21 cellular contexts compared by ENCODE assay signal in the genomic region with DNA sequence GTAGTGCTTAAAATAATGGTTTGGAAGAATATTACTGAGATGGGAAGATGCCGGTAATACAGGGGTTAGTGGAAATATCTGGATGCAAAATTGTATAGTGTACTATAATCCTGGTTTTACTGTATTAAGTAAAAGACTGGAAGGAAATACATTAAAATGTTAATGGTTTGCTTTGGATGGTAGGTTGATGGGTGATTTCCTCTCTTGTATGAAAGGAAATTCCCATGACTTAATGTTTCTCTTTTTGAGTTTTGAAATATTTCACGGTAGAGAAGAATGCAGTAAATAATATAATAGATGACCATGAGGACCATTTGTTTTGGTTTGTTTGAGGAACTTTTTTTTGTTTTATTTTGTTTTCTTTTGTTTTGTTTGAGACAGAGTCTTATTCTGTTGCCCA.
"Had no signal": no experiment of that assay in that cellular context is flagged by ENCODE, and none has a peak within 500 bp of the region (broad histone marks: within the 10 kb centered on the region; RNA-seq: fewer than 3 reads in every experiment).

No MANE protein-coding gene starts in this region.

- DNase-seq: activated B cell treated with CpG ODN at 0.5 μM for 24 hours; activated CD4-positive, alpha-beta T cell treated with anti-CD3 and anti-CD28 coated beads, Interleukin-2, amount 10 ng/mL, durations not matched to agents 24 days and 14 days; activated naive CD4-positive, alpha-beta T cell treated with anti-CD3 and anti-CD28 coated beads, Interleukin-2, amount 10 ng/mL, durations not matched to agents 7 days and 5 days; endodermal cell; esophagus squamous epithelium; foreskin fibroblast; head of caudate nucleus; natural killer cell; nucleus accumbens; SHP77; stimulated activated CD4-positive, alpha-beta T cell treated with anti-CD3 and anti-CD28 coated beads, Interleukin-15, amount 100 ng/mL, for 24 hours; stimulated activated CD4-positive, alpha-beta T cell treated with anti-CD3 and anti-CD28 coated beads, Interleukin-4, amount 100 ng/mL, for 24 hours; stimulated activated naive CD8-positive, alpha-beta T cell treated with anti-CD3 and anti-CD28 coated beads, Interleukin-15, amount 100 ng/mL, for 72 hours; T-helper 2 cell; upper lobe of right lung had no signal

- H3K27ac Mint-ChIP-seq: activated B cell treated with CpG ODN at 0.5 μM for 24 hours; activated CD4-positive, alpha-beta T cell treated with anti-CD3 and anti-CD28 coated beads, Interleukin-2, amount 10 ng/mL, durations not matched to agents 24 days and 14 days; activated naive CD4-positive, alpha-beta T cell treated with anti-CD3 and anti-CD28 coated beads, Interleukin-2, amount 10 ng/mL, durations not matched to agents 7 days and 5 days; activated T-helper 17 cell treated with anti-CD3 and anti-CD28 coated beads, Interleukin-2, amount 50 U/mL, for 72 hours; dendritic cell treated with granulocyte-macrophage colony-stimulating factor and Interleukin-4, amounts not matched to agents 40 ng/mL and 50 ng/mL, for 4 days; endodermal cell; natural killer cell; stimulated activated naive CD8-positive, alpha-beta T cell treated with anti-CD3 and anti-CD28 coated beads, Interleukin-15, amount 100 ng/mL, for 72 hours had no signal

- H3K4me3 Mint-ChIP-seq: activated B cell treated with CpG ODN at 0.5 μM for 24 hours; activated CD4-positive, alpha-beta T cell treated with anti-CD3 and anti-CD28 coated beads, Interleukin-2, amount 10 ng/mL, durations not matched to agents 24 days and 14 days; activated naive CD4-positive, alpha-beta T cell treated with anti-CD3 and anti-CD28 coated beads, Interleukin-2, amount 10 ng/mL, durations not matched to agents 7 days and 5 days; activated T-helper 17 cell treated with anti-CD3 and anti-CD28 coated beads, Interleukin-2, amount 50 U/mL, for 72 hours; central memory CD8-positive, alpha-beta T cell; dendritic cell treated with granulocyte-macrophage colony-stimulating factor and Interleukin-4, amounts not matched to agents 40 ng/mL and 50 ng/mL, for 4 days; endodermal cell; natural killer cell; stimulated activated naive CD8-positive, alpha-beta T cell treated with anti-CD3 and anti-CD28 coated beads, Interleukin-15, amount 100 ng/mL, for 72 hours had no signal

- H3K36me3 Mint-ChIP-seq: activated naive CD4-positive, alpha-beta T cell treated with anti-CD3 and anti-CD28 coated beads, Interleukin-2, amount 10 ng/mL, durations not matched to agents 7 days and 5 days; natural killer cell had no signal

- H3K4me1 ChIP-seq: prostate gland had no signal

- H3K9me3 Mint-ChIP-seq: activated B cell treated with CpG ODN at 0.5 μM for 24 hours; activated CD4-positive, alpha-beta T cell treated with anti-CD3 and anti-CD28 coated beads, Interleukin-2, amount 10 ng/mL, durations not matched to agents 24 days and 14 days; activated naive CD4-positive, alpha-beta T cell treated with anti-CD3 and anti-CD28 coated beads, Interleukin-2, amount 10 ng/mL, durations not matched to agents 7 days and 5 days; activated T-helper 17 cell treated with anti-CD3 and anti-CD28 coated beads, Interleukin-2, amount 50 U/mL, for 72 hours; central memory CD8-positive, alpha-beta T cell; dendritic cell treated with granulocyte-macrophage colony-stimulating factor and Interleukin-4, amounts not matched to agents 40 ng/mL and 50 ng/mL, for 4 days; endodermal cell; natural killer cell; stimulated activated naive CD8-positive, alpha-beta T cell treated with anti-CD3 and anti-CD28 coated beads, Interleukin-15, amount 100 ng/mL, for 72 hours had no signal

- H3K9me3 ChIP-seq: esophagus squamous epithelium, prostate gland, upper lobe of right lung had no signal

- H3K27me3 ChIP-seq: upper lobe of right lung had no signal

- H3K4me3 ChIP-seq: esophagus squamous epithelium, lung, prostate gland, upper lobe of right lung had no signal

- H3K4me1 Mint-ChIP-seq: activated CD4-positive, alpha-beta T cell treated with anti-CD3 and anti-CD28 coated beads, Interleukin-2, amount 10 ng/mL, durations not matched to agents 24 days and 14 days; activated naive CD4-positive, alpha-beta T cell treated with anti-CD3 and anti-CD28 coated beads, Interleukin-2, amount 10 ng/mL, durations not matched to agents 7 days and 5 days; activated T-helper 17 cell treated with anti-CD3 and anti-CD28 coated beads, Interleukin-2, amount 50 U/mL, for 72 hours; central memory CD8-positive, alpha-beta T cell; natural killer cell; stimulated activated naive CD8-positive, alpha-beta T cell treated with anti-CD3 and anti-CD28 coated beads, Interleukin-15, amount 100 ng/mL, for 72 hours had no signal

- ATAC-seq: activated T-helper 17 cell treated with anti-CD3 and anti-CD28 coated beads, Interleukin-2, amount 50 U/mL, for 72 hours; natural killer cell; stimulated activated naive CD8-positive, alpha-beta T cell treated with anti-CD3 and anti-CD28 coated beads, Interleukin-15, amount 100 ng/mL, for 72 hours; upper lobe of right lung had no signal

- H3K27ac ChIP-seq: prostate gland had no signal

- FAIRE-seq: keratinocyte had no signal

- H3K36me3 ChIP-seq: esophagus squamous epithelium, prostate gland, upper lobe of right lung had no signal
